Comparison of ENCODE assay signal across 8 cellular contexts in the genomic region with DNA sequence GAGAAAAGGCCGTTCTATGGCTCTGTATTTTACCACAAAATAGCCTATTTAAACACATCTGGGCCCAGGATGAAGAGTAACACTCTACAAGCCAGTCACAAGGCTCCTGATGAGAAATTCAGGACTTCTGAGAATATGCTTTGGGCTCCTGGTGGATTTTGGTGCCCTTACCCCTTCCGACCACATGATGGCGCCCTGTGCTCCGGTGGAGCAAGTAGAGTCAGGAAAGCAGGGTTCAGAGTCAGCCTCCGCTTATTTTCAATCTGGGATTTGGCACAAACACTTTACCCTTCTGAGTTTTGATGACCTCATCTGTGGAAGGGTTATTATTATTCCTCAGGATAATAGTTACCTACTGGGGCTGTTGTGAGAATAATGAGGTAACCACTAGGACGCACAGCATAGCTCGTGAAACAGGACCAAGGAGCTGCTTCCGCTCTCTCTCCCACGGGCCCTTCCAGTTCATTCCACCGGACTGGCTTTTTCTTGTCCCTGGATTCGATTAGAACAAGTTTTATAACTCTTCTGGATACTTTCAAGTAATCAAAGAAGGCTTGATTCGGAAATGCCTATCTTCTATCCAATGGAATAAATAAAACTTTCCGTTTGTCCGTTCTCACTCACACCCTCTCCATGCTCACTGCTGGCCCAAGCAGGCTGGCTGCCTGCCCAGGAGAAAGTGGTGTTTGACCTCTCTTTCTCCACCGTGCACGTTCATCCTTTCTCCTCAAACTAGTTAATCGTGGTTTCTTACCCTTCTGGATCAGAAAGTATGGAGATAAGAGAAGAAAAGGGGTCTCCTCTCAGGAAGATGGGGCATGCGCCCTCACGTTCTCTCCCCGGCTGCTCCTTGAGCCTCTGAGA.
DNase-seq lines count a peak whose midpoint lies in the region; ATAC-seq and TF ChIP-seq lines count a peak whose summit lies in the region.

No MANE protein-coding gene starts in this region.

- no peak for TF ChIP-seq POLR2A in heart left ventricle (IDR thresholded peaks at IDR 0.05)

- no peaks in the 10 kb centered on the region for H3K9me3 ChIP-seq in heart left ventricle

- WGBS in heart left ventricle, 4 donors = 61 to 67% (median 65%) methylated on average over 20 of the region's 20 CpGs

- ATAC-seq in heart left ventricle (no peak), Right ventricle myocardium superior (ENCODE audit: poor library complexity) (no peak), HG03457 (IDR thresholded peaks at IDR 0.05; ENCODE audit: unreplicated experiment) (no peak)
- no peak for ATAC-seq in activated naive CD8-positive, alpha-beta T cell treated with anti-CD3 and anti-CD28 coated beads, Interleukin-2, amount 10 ng/mL, durations not matched to agents 7 days and 5 days (ENCODE audit: low read depth)

- H3K9me3 Mint-ChIP-seq in activated naive CD8-positive, alpha-beta T cell treated with anti-CD3 and anti-CD28 coated beads, Interleukin-2, amount 10 ng/mL, durations not matched to agents 7 days and 5 days = no peaks in the 10 kb centered on the region
- no peaks in the 10 kb centered on the region for H3K9me3 Mint-ChIP-seq in mesothelial cell of epicardium

- DNase-seq in heart left ventricle = no peak
- no peak for DNase-seq in Right ventricle myocardium superior
- peak; percentile 1 for DNase-seq in HT-29 (ENCODE audit: low spot score)
- DNase-seq in activated naive CD8-positive, alpha-beta T cell treated with anti-CD3 and anti-CD28 coated beads, Interleukin-2, amount 10 ng/mL, durations not matched to agents 7 days and 5 days = peak; percentile 35
- no peak for DNase-seq in mesothelial cell of epicardium (ENCODE audit: low spot score in 2 of 2, unreplicated experiment in 2 of 2)
- DNase-seq in OCI-M2 (lab: John Stamatoyannopoulos, UW; ENCODE audit: unreplicated experiment) = no peak
- DNase-seq in cortex of kidney (lab: John Stamatoyannopoulos, UW) = no peak

- TF ChIP-seq CTCF in heart left ventricle (IDR thresholded peaks at IDR 0.05) = peak in 8 of 12 donors; percentile 9 to 51 (median 30)
- TF ChIP-seq CTCF in mesothelial cell of epicardium (IDR thresholded peaks at IDR 0.05; ENCODE audit: unreplicated experiment) = peak; percentile 38

- no peaks in the 10 kb centered on the region for H3K36me3 ChIP-seq in heart left ventricle

- no peak overlapping the region for H3K4me3 Mint-ChIP-seq in activated naive CD8-positive, alpha-beta T cell treated with anti-CD3 and anti-CD28 coated beads, Interleukin-2, amount 10 ng/mL, durations not matched to agents 7 days and 5 days
- no peak overlapping the region for H3K4me3 Mint-ChIP-seq in mesothelial cell of epicardium

- no peaks in the 10 kb centered on the region for H3K27me3 ChIP-seq in heart left ventricle

- H3K27ac ChIP-seq in heart left ventricle = peak overlapping the region in 1 of 12 donors; percentile 24

- H3K4me1 ChIP-seq in heart left ventricle = no peaks in the 10 kb centered on the region

- no peak overlapping the region for H3K4me3 ChIP-seq in heart left ventricle

- H3K27ac Mint-ChIP-seq in activated naive CD8-positive, alpha-beta T cell treated with anti-CD3 and anti-CD28 coated beads, Interleukin-2, amount 10 ng/mL, durations not matched to agents 7 days and 5 days = no peak overlapping the region
- no peak overlapping the region for H3K27ac Mint-ChIP-seq in mesothelial cell of epicardium

- H3K4me1 Mint-ChIP-seq in activated naive CD8-positive, alpha-beta T cell treated with anti-CD3 and anti-CD28 coated beads, Interleukin-2, amount 10 ng/mL, durations not matched to agents 7 days and 5 days = no peaks in the 10 kb centered on the region
- no peaks in the 10 kb centered on the region for H3K4me1 Mint-ChIP-seq in mesothelial cell of epicardium

- H3K27me3 Mint-ChIP-seq in activated naive CD8-positive, alpha-beta T cell treated with anti-CD3 and anti-CD28 coated beads, Interleukin-2, amount 10 ng/mL, durations not matched to agents 7 days and 5 days = peaks cover 3% of the 10 kb centered on the region
- peaks cover 2% of the 10 kb centered on the region for H3K27me3 Mint-ChIP-seq in mesothelial cell of epicardium (ENCODE audit: low read depth)

- H3K36me3 Mint-ChIP-seq in activated naive CD8-positive, alpha-beta T cell treated with anti-CD3 and anti-CD28 coated beads, Interleukin-2, amount 10 ng/mL, durations not matched to agents 7 days and 5 days = no peaks in the 10 kb centered on the region
- H3K36me3 Mint-ChIP-seq in mesothelial cell of epicardium = no peaks in the 10 kb centered on the region

- POLR2A ChIA-PET in activated naive CD8-positive, alpha-beta T cell treated with anti-CD3 and anti-CD28 coated beads, Interleukin-2, amount 10 ng/mL, durations not matched to agents 7 days and 5 days (lab: Charles Lee) = no interaction called here

- intact Hi-C loops in heart left ventricle (cut with DNase I) = no loop called here
- intact Hi-C loops in Right ventricle myocardium superior (cut with DNase I) = no loop called here

Comparison
In these comparisons a context has a peak if more than half of its experiments do, and no peak if none do; other contexts are left out.
1. DNase-seq: peak in HT-29 (single experiment) and activated naive CD8-positive, alpha-beta T cell treated with anti-CD3 and anti-CD28 coated beads, Interleukin-2, amount 10 ng/mL, durations not matched to agents 7 days and 5 days (single experiment); none in heart left ventricle (0 of 5), Right ventricle myocardium superior (single experiment), mesothelial cell of epicardium (0 of 2), OCI-M2 (single experiment) and cortex of kidney (single experiment).